3 cellular contexts compared by ENCODE assay signal in the genomic region with DNA sequence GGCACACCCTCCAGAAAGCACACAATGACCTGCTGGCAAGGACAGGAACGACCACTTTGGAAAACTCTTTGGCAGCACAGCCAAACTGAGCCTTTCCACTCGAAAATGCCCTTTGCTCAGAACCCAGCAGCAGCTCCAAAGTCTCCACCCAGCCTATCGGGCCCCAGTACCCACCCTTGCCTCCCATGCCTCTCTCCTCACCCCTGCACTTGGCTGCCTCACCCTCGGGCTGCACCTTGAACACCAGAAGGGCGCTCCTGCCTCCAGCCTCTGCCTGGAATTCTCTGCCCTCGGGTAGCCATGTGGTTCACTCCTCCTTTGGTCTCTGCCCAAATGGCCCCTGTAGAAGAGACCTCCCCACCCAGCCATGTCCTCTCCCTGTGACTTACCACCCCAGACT. TPM values are rescaled to one million over a fixed set of nuclear protein-coding genes. Genes with fewer than 3 reads are reported as not detected.
"Had no signal": no experiment of that assay in that cellular context is flagged by ENCODE, and none has a peak within 500 bp of the region (broad histone marks: within the 10 kb centered on the region; RNA-seq: fewer than 3 reads in every experiment).

No MANE protein-coding gene starts in this region.

RNA-seq across cellular contexts. Expression of gene SPN, which starts 46.9 kb away (rescaled TPM):
- total RNA-seq: mammary epithelial cell, myocyte, smooth muscle cell had no signal
- polyA plus RNA-seq: mammary epithelial cell, smooth muscle cell had no signal
